ENCODE assay signal across 21 cellular contexts in the genomic region with DNA sequence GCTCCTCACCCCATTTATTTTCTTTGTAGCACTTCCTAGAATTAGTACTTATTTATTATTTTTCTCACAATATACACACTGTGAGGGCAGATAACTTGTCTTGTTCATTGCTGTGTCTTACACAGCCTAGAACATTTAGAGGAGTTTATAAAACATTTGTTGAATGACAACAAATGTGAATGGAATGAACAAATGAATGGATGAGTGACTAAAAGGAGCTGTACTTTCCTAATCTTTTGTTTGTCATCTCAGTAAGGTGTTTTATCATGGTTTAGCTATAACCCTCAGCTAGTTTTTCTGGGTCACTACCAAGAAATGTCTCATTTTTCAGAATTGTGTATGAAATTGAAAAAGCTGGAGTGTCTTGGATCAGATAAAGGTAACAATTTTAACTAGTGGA.
DNase-seq lines count a peak whose midpoint lies in the region; ATAC-seq and TF ChIP-seq lines count a peak whose summit lies in the region.
"Had no signal": no experiment of that assay in that cellular context is flagged by ENCODE, and none has a peak within 500 bp of the region (broad histone marks: within the 10 kb centered on the region; RNA-seq: fewer than 3 reads in every experiment).

No MANE protein-coding gene starts in this region.

- no TSS peak for BruUV-seq in mammary epithelial cell (replicated peaks; lab: Mats Ljungman, UMichigan)
- BruUV-seq in MCF 10A (replicated peaks; lab: Mats Ljungman, UMichigan) = no TSS peak

- ATAC-seq in GM18867 (IDR thresholded peaks at IDR 0.05; ENCODE audit: unreplicated experiment) = no peak
- ATAC-seq: GM12878, HCT116, Right ventricle myocardium inferior had no signal

- no peaks in the 10 kb centered on the region for H3K27me3 ChIP-seq in mammary epithelial cell (ENCODE audit: insufficient read depth, low read length)
- H3K27me3 ChIP-seq in adipocyte (replicated peaks; ENCODE audit: control insufficient read depth, insufficient read depth, low read length) = no peaks in the 10 kb centered on the region
- no peaks in the 10 kb centered on the region for H3K27me3 ChIP-seq in smooth muscle cell (ENCODE audit: low read depth)
- no peaks in the 10 kb centered on the region for H3K27me3 ChIP-seq in ovary
- H3K27me3 ChIP-seq: BLaER1 had no signal

- no peaks in the 10 kb centered on the region for H3K36me3 Mint-ChIP-seq in MCF 10A (ENCODE audit: insufficient read depth, unreplicated experiment)
- H3K36me3 Mint-ChIP-seq: CD8-positive, alpha-beta memory T cell had no signal

- H3K9me3 ChIP-seq in mammary epithelial cell (replicated peaks; ENCODE audit: insufficient read depth, low read length) = no peaks in the 10 kb centered on the region
- H3K9me3 ChIP-seq in adipocyte (ENCODE audit: control insufficient read depth, low read length) = no peaks in the 10 kb centered on the region
- no peaks in the 10 kb centered on the region for H3K9me3 ChIP-seq in smooth muscle cell (replicated peaks; ENCODE audit: low read depth)
- H3K9me3 ChIP-seq in ovary = no peaks in the 10 kb centered on the region
- H3K9me3 ChIP-seq: BLaER1 had no signal

- H3K4me3 Mint-ChIP-seq in MCF 10A (ENCODE audit: unreplicated experiment) = no peak overlapping the region
- H3K4me3 Mint-ChIP-seq: CD8-positive, alpha-beta memory T cell had no signal

- no peak for TF ChIP-seq EP300 in ovary (IDR thresholded peaks at IDR 0.05)

- TF ChIP-seq CTCF in mammary epithelial cell (conservative IDR thresholded peaks at IDR 0.05 in 1 of 2, IDR thresholded peaks at IDR 0.05 in 1 of 2; ENCODE audit: extremely low read depth in 1 of 2, insufficient read depth in 1 of 2, low read depth in 1 of 2, low read length in 2 of 2) (no peak), MCF 10A (IDR thresholded peaks at IDR 0.05; ENCODE audit: unreplicated experiment) (no peak), fibroblast of mammary gland (conservative IDR thresholded peaks at IDR 0.05; ENCODE audit: control insufficient read depth, insufficient read depth, low read depth, low read length) (no peak), smooth muscle cell (IDR thresholded peaks at IDR 0.05; ENCODE audit: borderline replicate concordance, insufficient read depth, poor library complexity, severe bottlenecking) (no peak), ovary (IDR thresholded peaks at IDR 0.05) (no peak)

- no peaks in the 10 kb centered on the region for H3K27me3 Mint-ChIP-seq in MCF 10A (ENCODE audit: insufficient read depth, unreplicated experiment)
- H3K27me3 Mint-ChIP-seq: CD8-positive, alpha-beta memory T cell had no signal

- no peaks in the 10 kb centered on the region for H3K79me2 ChIP-seq in mammary epithelial cell (ENCODE audit: insufficient read depth, low read length)
- no peaks in the 10 kb centered on the region for H3K79me2 ChIP-seq in smooth muscle cell (ENCODE audit: low read depth)

- no peak overlapping the region for H2AFZ ChIP-seq in mammary epithelial cell (ENCODE audit: low read depth, low read length)
- no peak overlapping the region for H2AFZ ChIP-seq in smooth muscle cell (ENCODE audit: low read depth)

- H3K27ac ChIP-seq in mammary epithelial cell (ENCODE audit: insufficient read depth, low read depth, low read length) (no peak overlapping the region), smooth muscle cell (ENCODE audit: low read depth) (peak overlapping the region; percentile 49), ovary (no peak overlapping the region)
- H3K27ac ChIP-seq: 22Rv1, BLaER1, HL-60 had no signal

- H3K4me3 ChIP-seq in mammary epithelial cell (replicated peaks in 1 of 3; ENCODE audit: insufficient read depth in 1 of 3, low read depth in 2 of 3, low read length in 3 of 3) = no peak overlapping the region
- H3K4me3 ChIP-seq in adipocyte (ENCODE audit: low read length) = no peak overlapping the region
- no peak overlapping the region for H3K4me3 ChIP-seq in fibroblast of mammary gland (ENCODE audit: control insufficient read depth, low read depth, low read length)
- no peak overlapping the region for H3K4me3 ChIP-seq in smooth muscle cell
- H3K4me3 ChIP-seq in ovary = no peak overlapping the region
- H3K4me3 ChIP-seq: BLaER1, GM12878 had no signal

- no peak overlapping the region for H3K27ac Mint-ChIP-seq in MCF 10A (ENCODE audit: low read depth, unreplicated experiment)
- H3K27ac Mint-ChIP-seq: CD8-positive, alpha-beta memory T cell had no signal

- H3K9me3 Mint-ChIP-seq in MCF 10A (ENCODE audit: unreplicated experiment) = no peaks in the 10 kb centered on the region

- peak; percentile 16 for DNase-seq in mammary epithelial cell
- DNase-seq in MCF 10A (ENCODE audit: unreplicated experiment) = no peak
- DNase-seq in adipocyte (ENCODE audit: low read depth) = peak; percentile 22
- peak; percentile 61 for DNase-seq in fibroblast of mammary gland (ENCODE audit: low read depth)
- DNase-seq in smooth muscle cell (lab: John Stamatoyannopoulos, UW; ENCODE audit: unreplicated experiment) = no peak
- DNase-seq in ovary = no peak
- no peak for DNase-seq in activated CD4-positive, alpha-beta T cell treated with anti-CD3 and anti-CD28 coated beads, Interleukin-2, amount 50 U/mL, for 1 hour
- DNase-seq: CD8-positive, alpha-beta memory T cell; DMS79; NCI-H1048; NCI-H1436 treated with DMSO at 0.1 percent for 48 hours; NCI-H2029 treated with DMSO at 0.1 percent for 48 hours; NCI-H510A; NCI-H774 had no signal

- dilution Hi-C loops in mammary epithelial cell (cut with HindIII; ENCODE audit: low sequenced_read_pairs) = no loop called here

- intact Hi-C loops in mammary epithelial cell (cut with micrococcal nuclease) = no loop called here
- intact Hi-C loops in MCF 10A (cut with micrococcal nuclease) = no loop called here
- intact Hi-C loops in ovary (cut with DNase I) = no loop called here

- TF ChIP-seq POLR2A in ovary (IDR thresholded peaks at IDR 0.05) = no peak

- POLR2A ChIA-PET in MCF 10A (lab: Yijun Ruan, JAX) = interaction anchor here (0.7 to 1.4 kb wide), 2 partner anchors 10 kb away, joined by 4 to 6 read pairs; no protein-coding TSS in a partner anchor

- CTCF ChIA-PET in mammary epithelial cell (lab: Charles Lee; ENCODE audit: low non-redundant PET) (no interaction called here), MCF 10A (lab: Yijun Ruan, JAX) (interaction anchor here (0.5 to 1.2 kb wide), 4 partner anchors 15 to 476 kb away, joined by 3 to 5 read pairs (median 4); no protein-coding TSS in a partner anchor)

- H3K4me1 ChIP-seq in mammary epithelial cell (ENCODE audit: insufficient read depth, low read length) (peaks cover 5% of the 10 kb centered on the region), adipocyte (ENCODE audit: control insufficient read depth, insufficient read depth, low read length) (peaks cover 10% of the 10 kb centered on the region), smooth muscle cell (ENCODE audit: low read depth) (no peaks in the 10 kb centered on the region), ovary (ENCODE audit: insufficient read depth) (no peaks in the 10 kb centered on the region)

- H3K9ac ChIP-seq in mammary epithelial cell (ENCODE audit: insufficient read depth, low read length) (no peak overlapping the region), adipocyte (ENCODE audit: low read length) (no peak overlapping the region), smooth muscle cell (ENCODE audit: low read depth) (no peak overlapping the region)
- H3K9ac ChIP-seq: BLaER1 had no signal

- H4K20me1 ChIP-seq in mammary epithelial cell (ENCODE audit: insufficient read depth, low read length) (no peaks in the 10 kb centered on the region), smooth muscle cell (ENCODE audit: low read depth) (no peaks in the 10 kb centered on the region)
- H4K20me1 ChIP-seq: BLaER1 had no signal

- no peaks in the 10 kb centered on the region for H3F3A ChIP-seq in smooth muscle cell (ENCODE audit: low read depth)

- H3K36me3 ChIP-seq in mammary epithelial cell (ENCODE audit: insufficient read depth, low read length) (no peaks in the 10 kb centered on the region), adipocyte (ENCODE audit: control insufficient read depth, insufficient read depth, low read length, severe bottlenecking) (no peaks in the 10 kb centered on the region), smooth muscle cell (ENCODE audit: low read depth) (no peaks in the 10 kb centered on the region), ovary (no peaks in the 10 kb centered on the region)
- H3K36me3 ChIP-seq: BLaER1 had no signal

- in situ Hi-C loops in mammary epithelial cell (cut with MboI; ENCODE audit: low sequenced_read_pairs in 2 of 2) = no loop called here

- H3K4me2 ChIP-seq in mammary epithelial cell (ENCODE audit: insufficient read depth, low read depth, low read length) = no peak overlapping the region
- H3K4me2 ChIP-seq in smooth muscle cell = no peak overlapping the region
- H3K4me2 ChIP-seq: BLaER1 had no signal

- peaks cover 7% of the 10 kb centered on the region for H3K4me1 Mint-ChIP-seq in MCF 10A (ENCODE audit: insufficient read depth, unreplicated experiment)
- H3K4me1 Mint-ChIP-seq: CD8-positive, alpha-beta memory T cell had no signal

Comparison
In these comparisons a context has a peak if more than half of its experiments do, and no peak if none do; other contexts are left out.
1. DNase-seq: peak in mammary epithelial cell (single experiment), adipocyte (single experiment) and fibroblast of mammary gland (single experiment); none in MCF 10A (single experiment), smooth muscle cell (single experiment), ovary (0 of 5) and activated CD4-positive, alpha-beta T cell treated with anti-CD3 and anti-CD28 coated beads, Interleukin-2, amount 50 U/mL, for 1 hour (single experiment).